11 cellular contexts compared by ENCODE assay signal in genomic region chr2:102070058-102070642, GRCh38.
A peak's percentile ranks its signal among the peaks of the same experiment; 100 is the strongest.
DNase-seq lines count a peak whose midpoint lies in the region; ATAC-seq and TF ChIP-seq lines count a peak whose summit lies in the region.
"Had no signal": no experiment of that assay in that cellular context is flagged by ENCODE, and none has a peak within 500 bp of the region (broad histone marks: within the 10 kb centered on the region; RNA-seq: fewer than 3 reads in every experiment).

No MANE protein-coding gene starts in this region.

- H3K27me3 ChIP-seq in ascending aorta = no peaks in the 10 kb centered on the region
- H3K27me3 ChIP-seq in right atrium auricular region = no peaks in the 10 kb centered on the region

- no peak for ATAC-seq in activated T-cell treated with anti-CD3 and anti-CD28 coated beads, Interleukin-2, amount 50 U/mL, for 72 hours (replicated peaks in 1 of 2)

- H3K4me1 ChIP-seq in ascending aorta = peaks cover 17 to 37% of the 10 kb centered on the region in 2 donors
- peaks cover 0 to 36% of the 10 kb centered on the region in 2 donors for H3K4me1 ChIP-seq in right atrium auricular region

- H3K4me3 ChIP-seq in ascending aorta = no peak overlapping the region
- no peak overlapping the region for H3K4me3 ChIP-seq in right atrium auricular region

- POLR2A ChIA-PET in GM10248 (lab: Yijun Ruan, JAX) = no interaction called here

- no peak overlapping the region for H3K4me3 Mint-ChIP-seq in Calu3 (ENCODE audit: low read depth, unreplicated experiment)
- no peak overlapping the region for H3K4me3 Mint-ChIP-seq in activated T-cell treated with anti-CD3 and anti-CD28 coated beads, Interleukin-2, amount 50 U/mL, for 72 hours
- H3K4me3 Mint-ChIP-seq: activated naive CD8-positive, alpha-beta T cell treated with anti-CD3 and anti-CD28 coated beads for 36 hours had no signal

- no peaks in the 10 kb centered on the region for H3K36me3 ChIP-seq in ascending aorta
- H3K36me3 ChIP-seq in right atrium auricular region = no peaks in the 10 kb centered on the region

- peaks cover 6% of the 10 kb centered on the region for H3K36me3 Mint-ChIP-seq in Calu3 (ENCODE audit: insufficient read depth, unreplicated experiment)
- H3K36me3 Mint-ChIP-seq in activated T-cell treated with anti-CD3 and anti-CD28 coated beads, Interleukin-2, amount 50 U/mL, for 72 hours (ENCODE audit: insufficient read depth in 2 of 2) = peaks cover 5 to 12% of the 10 kb centered on the region in 2 donors
- H3K36me3 Mint-ChIP-seq: activated naive CD8-positive, alpha-beta T cell treated with anti-CD3 and anti-CD28 coated beads for 36 hours had no signal

- DNase-seq in Calu3 (peak; percentile 41), ascending aorta (ENCODE audit: low spot score in 2 of 2) (peak in 1 of 2 donors; percentile 94), right atrium auricular region (ENCODE audit: low spot score) (peak; percentile 97), renal cortical epithelial cell (ENCODE audit: low read depth) (peak; percentile 40), GM10248 (ENCODE audit: extremely low spot score) (no peak), COLO668 (lab: John Stamatoyannopoulos, UW; ENCODE audit: unreplicated experiment) (no peak)
- no peak for DNase-seq in activated T-cell treated with anti-CD3 and anti-CD28 coated beads, Interleukin-2, amount 50 U/mL, for 72 hours
- no peak for DNase-seq in activated naive CD4-positive, alpha-beta T cell (lab: John Stamatoyannopoulos, UW)
- DNase-seq: activated naive CD8-positive, alpha-beta T cell treated with anti-CD3 and anti-CD28 coated beads for 36 hours; DND-41; NCI-H2171 treated with DMSO at 0.1 percent for 48 hours had no signal

- no peaks in the 10 kb centered on the region for H3K9me3 Mint-ChIP-seq in Calu3 (ENCODE audit: low read depth, unreplicated experiment)
- peaks cover 3% of the 10 kb centered on the region in 2 donors for H3K9me3 Mint-ChIP-seq in activated T-cell treated with anti-CD3 and anti-CD28 coated beads, Interleukin-2, amount 50 U/mL, for 72 hours

- H3K27ac ChIP-seq in ascending aorta (peak overlapping the region; percentile 73 to 79), right atrium auricular region (peak overlapping the region; percentile 74 to 77)

- peaks cover 23% of the 10 kb centered on the region for H3K4me1 Mint-ChIP-seq in Calu3 (ENCODE audit: low read depth, unreplicated experiment)
- peaks cover 30% of the 10 kb centered on the region for H3K4me1 Mint-ChIP-seq in activated T-cell treated with anti-CD3 and anti-CD28 coated beads, Interleukin-2, amount 50 U/mL, for 72 hours (ENCODE audit: low read depth)

- H3K9me3 ChIP-seq in ascending aorta (peaks cover 0 to 4% of the 10 kb centered on the region in 2 donors), right atrium auricular region (no peaks in the 10 kb centered on the region)

- CTCF ChIA-PET in Calu3 (lab: Charles Lee) = interaction anchor here (1.5 kb wide), 1 partner anchor 181 kb away, joined by 3 read pairs; no protein-coding TSS in a partner anchor
- CTCF ChIA-PET in GM10248 (lab: Yijun Ruan, JAX) = interaction anchor here (1.6 to 1.8 kb wide), 2 partner anchors 9 to 71 kb away, joined by 3 to 4 read pairs; no protein-coding TSS in a partner anchor

- H3K27me3 Mint-ChIP-seq in Calu3 (ENCODE audit: unreplicated experiment) = no peaks in the 10 kb centered on the region
- peaks cover 19% of the 10 kb centered on the region for H3K27me3 Mint-ChIP-seq in activated T-cell treated with anti-CD3 and anti-CD28 coated beads, Interleukin-2, amount 50 U/mL, for 72 hours (ENCODE audit: low read depth)
- H3K27me3 Mint-ChIP-seq: activated naive CD8-positive, alpha-beta T cell treated with anti-CD3 and anti-CD28 coated beads for 36 hours had no signal

- TF ChIP-seq CTCF in Calu3 (IDR thresholded peaks at IDR 0.05; ENCODE audit: unreplicated experiment) = no peak
- peak in 1 of 3 experiments; percentile 32 for TF ChIP-seq CTCF in ascending aorta (IDR thresholded peaks at IDR 0.05)
- TF ChIP-seq CTCF in right atrium auricular region (IDR thresholded peaks at IDR 0.05) = peak in 1 of 2 donors; percentile 31
- TF ChIP-seq CTCF in GM10248 (IDR thresholded peaks at IDR 0.05; ENCODE audit: control extremely low read depth, extremely low read depth, low read depth, missing control alignments) = no peak

- intact Hi-C loops in Calu3 (cut with micrococcal nuclease; ENCODE audit: unreplicated experiment) (no loop called here), ascending aorta (cut with DNase I) (loop anchor here (2.0 kb wide), 2 partner anchors 35 to 49 kb away; no protein-coding TSS in a partner anchor)

- no peak overlapping the region for H3K27ac Mint-ChIP-seq in Calu3 (ENCODE audit: unreplicated experiment)
- H3K27ac Mint-ChIP-seq in activated T-cell treated with anti-CD3 and anti-CD28 coated beads, Interleukin-2, amount 50 U/mL, for 72 hours = no peak overlapping the region
- H3K27ac Mint-ChIP-seq: activated naive CD8-positive, alpha-beta T cell treated with anti-CD3 and anti-CD28 coated beads for 36 hours had no signal

- no TSS peak for BruUV-seq in Calu3 (replicated peaks; lab: Mats Ljungman, UMichigan)

Comparison
In these comparisons a context has a peak if more than half of its experiments do, and no peak if none do; other contexts are left out.
1. DNase-seq: peak in Calu3 (single experiment), right atrium auricular region (single experiment) and renal cortical epithelial cell (single experiment); none in activated T-cell treated with anti-CD3 and anti-CD28 coated beads, Interleukin-2, amount 50 U/mL, for 72 hours (0 of 2), activated naive CD4-positive, alpha-beta T cell (0 of 4), GM10248 (single experiment) and COLO668 (single experiment).